1 cellular context compared by ENCODE assay signal in genomic region chr6:52574709-52575489, GRCh38.
A peak's percentile ranks its signal among the peaks of the same experiment; 100 is the strongest.
TF ChIP-seq lines count a peak whose summit lies in the region.

No MANE protein-coding gene starts in this region.

TF ChIP-seq in IMR-90, 13 proteins besides CTCF, POLR2A, EP300 and RAD21 (continued from another document):
- no peak for TF ChIP-seq ELK1 (IDR thresholded peaks at IDR 0.05; ENCODE audit: borderline replicate concordance, low read depth, low read length)
- TF ChIP-seq BHLHE40 (IDR thresholded peaks at IDR 0.05; ENCODE audit: low read depth, low read length) = peak; percentile 81
- peak; percentile 68 for TF ChIP-seq USF2 (IDR thresholded peaks at IDR 0.05; ENCODE audit: low read depth, low read length)
- peak; percentile 81; the same call in 1 of the 2 replicates for TF ChIP-seq MXI1 (IDR thresholded peaks at IDR 0.05; ENCODE audit: borderline replicate concordance, low read depth, low read length)
- no peak for TF ChIP-seq CEBPB (IDR thresholded peaks at IDR 0.05; ENCODE audit: low read depth, low read length)
